ENCODE assay signal across 1 cellular context in genomic region chr4:1247811-1248261, GRCh38.
TF ChIP-seq lines count a peak whose summit lies in the region.

No MANE protein-coding gene starts in this region.

TF ChIP-seq in H1, 55 proteins besides CTCF, POLR2A, EP300 and RAD21:
- TF ChIP-seq ASH2L (IDR thresholded peaks at IDR 0.05; ENCODE audit: low read length) (no peak), HDAC2 (IDR thresholded peaks at IDR 0.05; ENCODE audit: borderline replicate concordance in 1 of 2, low read depth in 2 of 2, low read length in 2 of 2) (no peak), BRCA1 (IDR thresholded peaks at IDR 0.05; ENCODE audit: low read depth, low read length) (no peak), KDM1A (IDR thresholded peaks at IDR 0.05; ENCODE audit: borderline replicate concordance, low read length) (no peak), RNF2 (IDR thresholded peaks at IDR 0.05; ENCODE audit: borderline replicate concordance, low read depth, low read length, missing control alignments, poor library complexity, severe bottlenecking) (no peak), SIN3A (conservative IDR thresholded peaks at IDR 0.05 in 1 of 2, IDR thresholded peaks at IDR 0.05 in 1 of 2; ENCODE audit: low read depth in 1 of 2, low read length in 2 of 2) (0 out of 4 replicates have a peak, but pooled peaks of 1 of the 2 experiments have one; percentile 31), CEBPB (IDR thresholded peaks at IDR 0.05; ENCODE audit: low read depth, low read length) (no peak), MAX (IDR thresholded peaks at IDR 0.05) (no peak; the same call in 1 of the 2 replicates), NRF1 (IDR thresholded peaks at IDR 0.05; ENCODE audit: low read depth, low read length) (no peak), POLR2AphosphoS5 (IDR thresholded peaks at IDR 0.05; ENCODE audit: low read depth, low read length) (no peak), ATF3 (IDR thresholded peaks at IDR 0.05; ENCODE audit: insufficient read depth, low read depth, low read length) (no peak), USF2 (IDR thresholded peaks at IDR 0.05; ENCODE audit: low read length) (no peak), SAP30 (IDR thresholded peaks at IDR 0.05; ENCODE audit: insufficient read depth, insufficient replicate concordance, low read length) (no peak), NANOG (IDR thresholded peaks at IDR 0.05; ENCODE audit: insufficient read depth, low read depth, low read length, poor library complexity, severe bottlenecking) (no peak), CHD1 (IDR thresholded peaks at IDR 0.05; ENCODE audit: low read depth, low read length) (no peak), BACH1 (IDR thresholded peaks at IDR 0.05; ENCODE audit: low read length) (no peak), TEAD4 (IDR thresholded peaks at IDR 0.05; ENCODE audit: low read depth, low read length) (no peak), KDM4A (IDR thresholded peaks at IDR 0.05; ENCODE audit: low read depth, low read length, severe bottlenecking) (peak; percentile 73), GTF2F1 (IDR thresholded peaks at IDR 0.05; ENCODE audit: borderline replicate concordance, low read depth, low read length) (no peak), BCL11A (IDR thresholded peaks at IDR 0.05; ENCODE audit: low read depth in 2 of 2, low read length in 2 of 2) (no peak), ZNF274 (IDR thresholded peaks at IDR 0.05; ENCODE audit: borderline replicate concordance, extremely low read depth, low read length) (no peak), JUN (IDR thresholded peaks at IDR 0.05; ENCODE audit: low read depth, low read length) (no peak), KDM5A (IDR thresholded peaks at IDR 0.05; ENCODE audit: low read length) (no peak), CBX5 (IDR thresholded peaks at IDR 0.05; ENCODE audit: low read depth, low read length) (no peak), EGR1 (IDR thresholded peaks at IDR 0.05; ENCODE audit: borderline replicate concordance, low read depth, low read length) (no peak), CBX8 (IDR thresholded peaks at IDR 0.05; ENCODE audit: borderline replicate concordance, low read depth, low read length) (no peak), GABPA (IDR thresholded peaks at IDR 0.05; ENCODE audit: borderline replicate concordance, insufficient read depth, low read length) (peak; percentile 50; the same call in 1 of the 2 replicates), SP4 (IDR thresholded peaks at IDR 0.05; ENCODE audit: low read length) (no peak), JUND (IDR thresholded peaks at IDR 0.05; ENCODE audit: low read length) (no peak), CHD7 (IDR thresholded peaks at IDR 0.05; ENCODE audit: insufficient replicate concordance, low read length) (no peak), RBBP5 (IDR thresholded peaks at IDR 0.05; ENCODE audit: borderline replicate concordance, low read depth, low read length) (0 out of 2 replicates have a peak, but pooled peaks have one; percentile 32), YY1 (IDR thresholded peaks at IDR 0.05; ENCODE audit: low read depth, low read length) (peak; percentile 75), TAF7 (optimal IDR thresholded peaks at IDR 0.05; ENCODE audit: borderline replicate concordance, low read depth, low read length) (no peak), SUZ12 (IDR thresholded peaks at IDR 0.05; ENCODE audit: low read length) (no peak), SIX5 (IDR thresholded peaks at IDR 0.05; ENCODE audit: low read depth, low read length) (no peak)
